In genomic region chr4:155819066-155819465, GRCh38 we compare ENCODE assay signal across 34 cellular contexts. TPM values are rescaled to one million over a fixed set of nuclear protein-coding genes. Genes with fewer than 3 reads are reported as not detected.
DNase-seq lines count a peak whose midpoint lies in the region; ATAC-seq and TF ChIP-seq lines count a peak whose summit lies in the region.
"Had no signal": no experiment of that assay in that cellular context is flagged by ENCODE, and none has a peak within 500 bp of the region (broad histone marks: within the 10 kb centered on the region; RNA-seq: fewer than 3 reads in every experiment).

No MANE protein-coding gene starts in this region.

- H3K4me1 Mint-ChIP-seq in MCF 10A (ENCODE audit: insufficient read depth, unreplicated experiment), result peaks cover 8% of the 10 kb centered on the region
- H3K4me1 Mint-ChIP-seq in type B pancreatic cell (ENCODE audit: unreplicated experiment), result no peaks in the 10 kb centered on the region
- H3K4me1 Mint-ChIP-seq: activated B cell treated with CpG ODN at 0.5 μM for 24 hours; CD4-positive, CD25-positive, alpha-beta regulatory T cell had no signal

- H3K36me3 ChIP-seq in mammary epithelial cell (ENCODE audit: insufficient read depth, low read length), result no peaks in the 10 kb centered on the region
- H3K36me3 ChIP-seq: ascending aorta, HAP-1, sigmoid colon, tibial nerve had no signal

- H3K27me3 Mint-ChIP-seq in MCF 10A (ENCODE audit: insufficient read depth, unreplicated experiment) (no peaks in the 10 kb centered on the region), type B pancreatic cell (no peaks in the 10 kb centered on the region)
- H3K27me3 Mint-ChIP-seq: activated B cell treated with CpG ODN at 0.5 μM for 24 hours; CD4-positive, CD25-positive, alpha-beta regulatory T cell; progenitor cell of endocrine pancreas had no signal

- H3K9me3 ChIP-seq in mammary epithelial cell (replicated peaks; ENCODE audit: insufficient read depth, low read length), result no peaks in the 10 kb centered on the region
- H3K9me3 ChIP-seq in right cardiac atrium (ENCODE audit: control insufficient read depth, low read length), result no peaks in the 10 kb centered on the region
- H3K9me3 ChIP-seq: ascending aorta, HAP-1, sigmoid colon, tibial nerve had no signal

- TF ChIP-seq CTCF in MCF 10A (IDR thresholded peaks at IDR 0.05; ENCODE audit: unreplicated experiment), result no peak
- no peak for TF ChIP-seq CTCF in mammary epithelial cell (conservative IDR thresholded peaks at IDR 0.05 in 1 of 2, IDR thresholded peaks at IDR 0.05 in 1 of 2; ENCODE audit: extremely low read depth in 1 of 2, insufficient read depth in 1 of 2, low read depth in 1 of 2, low read length in 2 of 2)
- no peak for TF ChIP-seq CTCF in type B pancreatic cell (conservative IDR thresholded peaks at IDR 0.05)
- TF ChIP-seq CTCF in dorsolateral prefrontal cortex (IDR thresholded peaks at IDR 0.05 in 54 of 56, conservative IDR thresholded peaks at IDR 0.05 in 2 of 56; ENCODE audit: low read depth in 1 of 56, partially characterized antibody in 56 of 56), result no peak

- H3K4me3 Mint-ChIP-seq in MCF 10A (ENCODE audit: unreplicated experiment) (no peak overlapping the region), type B pancreatic cell (no peak overlapping the region)
- H3K4me3 Mint-ChIP-seq: activated B cell treated with CpG ODN at 0.5 μM for 24 hours; activated naive CD8-positive, alpha-beta T cell; CD4-positive, CD25-positive, alpha-beta regulatory T cell; dendritic cell treated with granulocyte-macrophage colony-stimulating factor and Interleukin-4, amounts not matched to agents 40 ng/mL and 50 ng/mL, for 4 days had no signal

- CTCF ChIA-PET in MCF 10A (lab: Yijun Ruan, JAX) (interaction anchor here (1.1 to 2.3 kb wide), 4 partner anchors 9 to 134 kb away, joined by 4 to 10 read pairs (median 5); no protein-coding TSS in a partner anchor), mammary epithelial cell (lab: Charles Lee; ENCODE audit: low non-redundant PET) (no interaction called here)

- no peaks in the 10 kb centered on the region for H4K20me1 ChIP-seq in mammary epithelial cell (ENCODE audit: insufficient read depth, low read length)

- no peaks in the 10 kb centered on the region for H3K4me1 ChIP-seq in mammary epithelial cell (ENCODE audit: insufficient read depth, low read length)
- no peaks in the 10 kb centered on the region for H3K4me1 ChIP-seq in right cardiac atrium (ENCODE audit: control insufficient read depth, insufficient read depth, low read length)
- H3K4me1 ChIP-seq: ascending aorta, sigmoid colon had no signal

- intact Hi-C loops in MCF 10A (cut with micrococcal nuclease), result no loop called here
- intact Hi-C loops in mammary epithelial cell (cut with micrococcal nuclease), result no loop called here
- intact Hi-C loops in right cardiac atrium (cut with DNase I), result loop anchor here in 1 of 4 donors (5.0 kb wide), 1 partner anchor 133 kb away; the partner anchor contains the start of gene CTSO
- intact Hi-C loops in dorsolateral prefrontal cortex (cut with DNase I), result no loop called here

- 50% methylated on average over 1 of the region's 1 CpG for WGBS in mammary epithelial cell (ENCODE audit: low coverage, missing lambda C conversion rate)
- WGBS in right cardiac atrium, result 48% methylated on average over 1 of the region's 1 CpG

- H3K9ac ChIP-seq in mammary epithelial cell (ENCODE audit: insufficient read depth, low read length), result no peak overlapping the region

- H3K36me3 Mint-ChIP-seq in MCF 10A (ENCODE audit: insufficient read depth, unreplicated experiment), result no peaks in the 10 kb centered on the region
- H3K36me3 Mint-ChIP-seq in type B pancreatic cell, result no peaks in the 10 kb centered on the region
- H3K36me3 Mint-ChIP-seq: activated naive CD8-positive, alpha-beta T cell; CD4-positive, CD25-positive, alpha-beta regulatory T cell had no signal

- H3K27me3 ChIP-seq in mammary epithelial cell (ENCODE audit: insufficient read depth, low read length) (no peaks in the 10 kb centered on the region), right cardiac atrium (ENCODE audit: control insufficient read depth, insufficient read depth) (no peaks in the 10 kb centered on the region), dorsolateral prefrontal cortex (peaks cover 0 to 4% (median 0%) of the 10 kb centered on the region in 45 donors)
- H3K27me3 ChIP-seq: ascending aorta, sigmoid colon, tibial nerve had no signal

- no TSS peak for BruUV-seq in MCF 10A (replicated peaks; lab: Mats Ljungman, UMichigan)
- no TSS peak for BruUV-seq in mammary epithelial cell (replicated peaks; lab: Mats Ljungman, UMichigan)

- in situ Hi-C loops in mammary epithelial cell (cut with MboI; ENCODE audit: low sequenced_read_pairs in 2 of 2), result loop anchor here (10.0 kb wide), 1 partner anchor 126 kb away; no protein-coding TSS in a partner anchor

- DNase-seq in MCF 10A (ENCODE audit: unreplicated experiment) (peak; percentile 65), mammary epithelial cell (no peak), dedifferentiated amniotic fluid mesenchymal stem cell (ENCODE audit: extremely low spot score) (peak; percentile 21), right cardiac atrium (peak; percentile 19 to 55 (median 52)), type B pancreatic cell (ENCODE audit: extremely low spot score, unreplicated experiment) (no peak), dorsolateral prefrontal cortex (no peak)
- DNase-seq: activated B cell treated with CpG ODN at 0.5 μM for 24 hours; activated CD4-positive, alpha-beta T cell treated with anti-CD3 and anti-CD28 coated beads, Interleukin-2, amount 50 U/mL, for 1 hour; activated effector memory CD4-positive, alpha-beta T cell treated with anti-CD3 and anti-CD28 coated beads, Interleukin-2, amount 50 U/mL, for 16 hours; activated T-cell treated with anti-CD3 and anti-CD28 coated beads, Interleukin-2, amount 50 U/mL, for 1 hour; caudate nucleus; CD4-positive, CD25-positive, alpha-beta regulatory T cell; DND-41; GF-D8; glutamatergic neuron; NCI-H1092; NCI-H1694; NCI-H446 treated with DMSO at 0.1 percent for 48 hours; NCI-H82; RPMI8226; sigmoid colon; stimulated activated CD4-positive, alpha-beta T cell treated with anti-CD3 and anti-CD28 coated beads, Interleukin-4, amount 100 ng/mL, for 24 hours; T-helper 1 cell had no signal

- no peak for ATAC-seq in right cardiac atrium
- no peak for ATAC-seq in HG03342 (IDR thresholded peaks at IDR 0.05; ENCODE audit: unreplicated experiment)
- no peak for ATAC-seq in HG03039 (IDR thresholded peaks at IDR 0.05; ENCODE audit: unreplicated experiment)

- H3K79me2 ChIP-seq in mammary epithelial cell (ENCODE audit: insufficient read depth, low read length), result no peaks in the 10 kb centered on the region

- POLR2A ChIA-PET in MCF 10A (lab: Yijun Ruan, JAX), result interaction anchor here (0.5 to 1.9 kb wide), 2 partner anchors 135 to 200 kb away, joined by 3 to 8 read pairs; partner anchors contain the start of gene CTSO

- no peak overlapping the region for H3K27ac Mint-ChIP-seq in MCF 10A (ENCODE audit: low read depth, unreplicated experiment)
- peak overlapping the region; percentile 91 for H3K27ac Mint-ChIP-seq in type B pancreatic cell
- H3K27ac Mint-ChIP-seq: activated B cell treated with CpG ODN at 0.5 μM for 24 hours; activated naive CD8-positive, alpha-beta T cell; CD4-positive, CD25-positive, alpha-beta regulatory T cell; dendritic cell treated with granulocyte-macrophage colony-stimulating factor and Interleukin-4, amounts not matched to agents 40 ng/mL and 50 ng/mL, for 4 days; progenitor cell of endocrine pancreas had no signal

- no peak overlapping the region for H3K4me2 ChIP-seq in mammary epithelial cell (ENCODE audit: insufficient read depth, low read depth, low read length)

- no peak overlapping the region for H3K27ac ChIP-seq in mammary epithelial cell (ENCODE audit: insufficient read depth, low read depth, low read length)
- H3K27ac ChIP-seq in right cardiac atrium (ENCODE audit: low read length), result no peak overlapping the region
- no peak overlapping the region for H3K27ac ChIP-seq in dorsolateral prefrontal cortex
- H3K27ac ChIP-seq: 22Rv1, ascending aorta, sigmoid colon, SK-N-MC, tibial nerve had no signal

- dilution Hi-C loops in mammary epithelial cell (cut with HindIII; ENCODE audit: low sequenced_read_pairs), result no loop called here

- H3K9me3 Mint-ChIP-seq in MCF 10A (ENCODE audit: unreplicated experiment) (no peaks in the 10 kb centered on the region), type B pancreatic cell (peaks cover 8% of the 10 kb centered on the region)
- H3K9me3 Mint-ChIP-seq: activated B cell treated with CpG ODN at 0.5 μM for 24 hours; dendritic cell treated with granulocyte-macrophage colony-stimulating factor and Interleukin-4, amounts not matched to agents 40 ng/mL and 50 ng/mL, for 4 days had no signal

- no peak overlapping the region for H2AFZ ChIP-seq in mammary epithelial cell (ENCODE audit: low read depth, low read length)

- H3K4me3 ChIP-seq in mammary epithelial cell (replicated peaks in 1 of 3; ENCODE audit: insufficient read depth in 1 of 3, low read depth in 2 of 3, low read length in 3 of 3) (no peak overlapping the region), right cardiac atrium (ENCODE audit: low read length) (no peak overlapping the region), dorsolateral prefrontal cortex (no peak overlapping the region)
- H3K4me3 ChIP-seq: ascending aorta, HAP-1, sigmoid colon, SK-N-MC, tibial nerve had no signal

RNA-seq across cellular contexts. Expression of gene ASIC5, which starts 47.0 kb away (rescaled TPM):
- total RNA-seq in MCF 10A (2022) (not detected in 2 replicates), mammary epithelial cell (not detected), right cardiac atrium (not detected), type B pancreatic cell (ENCODE audit: low replicate concordance) (not detected in 2 replicates), dorsolateral prefrontal cortex (not detected)
- polyA plus RNA-seq in mammary epithelial cell (not detected), right cardiac atrium (not detected)
- not detected for polyA minus RNA-seq in mammary epithelial cell
- total RNA-seq: activated B cell treated with CpG ODN at 0.5 μM for 24 hours; ascending aorta; CD4-positive, CD25-positive, alpha-beta regulatory T cell; left lobe of liver; progenitor cell of endocrine pancreas; sigmoid colon; tibial nerve had no signal
- polyA plus RNA-seq: CD4-positive, CD25-positive, alpha-beta regulatory T cell; sigmoid colon had no signal

Comparison
In these comparisons a context has a peak if more than half of its experiments do, and no peak if none do; other contexts are left out.
1. DNase-seq: peak in MCF 10A (single experiment), dedifferentiated amniotic fluid mesenchymal stem cell (single experiment) and right cardiac atrium (3 of 3); none in mammary epithelial cell (single experiment), type B pancreatic cell (single experiment) and dorsolateral prefrontal cortex (0 of 10).